Comparison of ENCODE assay signal across 8 cellular contexts in the genomic region with DNA sequence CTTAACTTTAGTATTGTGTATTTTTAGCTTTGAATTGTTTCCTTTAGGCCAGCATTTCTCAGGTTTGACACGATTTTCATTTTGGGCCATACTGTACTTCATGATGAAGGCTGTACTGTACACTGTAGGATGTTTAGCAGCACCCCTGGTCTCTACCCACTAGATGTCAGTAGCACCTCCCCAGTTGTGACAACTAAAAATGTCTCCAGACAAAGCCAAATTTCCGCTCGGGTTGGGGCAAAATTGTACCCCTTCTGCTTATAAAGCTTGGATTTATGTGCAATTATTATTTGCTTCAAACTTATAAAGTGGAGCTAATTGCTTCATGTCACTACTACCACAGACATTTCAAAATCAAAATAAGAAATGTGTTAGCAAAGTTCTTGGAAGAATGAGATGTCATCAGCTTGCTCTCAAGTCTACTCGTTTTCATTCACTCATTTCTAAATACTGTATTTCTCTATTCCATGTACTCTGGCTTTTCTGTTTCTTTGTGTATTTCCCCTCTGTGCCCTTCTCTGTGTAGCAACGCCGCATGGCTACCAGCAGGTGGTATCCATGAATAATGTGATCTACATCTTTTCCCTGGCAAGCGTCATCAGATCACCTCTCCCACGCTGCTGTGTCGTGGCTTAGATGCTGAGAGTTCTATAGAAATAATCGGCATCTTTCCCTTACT. TPM values are rescaled to one million over a fixed set of nuclear protein-coding genes. Genes with fewer than 3 reads are reported as not detected.
DNase-seq lines count a peak whose midpoint lies in the region; ATAC-seq and TF ChIP-seq lines count a peak whose summit lies in the region.

No MANE protein-coding gene starts in this region.

- H3K27me3 ChIP-seq in NT2/D1 (ENCODE audit: insufficient read depth, insufficient read length) (no peaks in the 10 kb centered on the region), foreskin keratinocyte (no peaks in the 10 kb centered on the region)

- no peaks in the 10 kb centered on the region for H3K9me3 ChIP-seq in NT2/D1 (ENCODE audit: insufficient read depth, low read length)

- H3K27ac ChIP-seq in foreskin keratinocyte, result no peak overlapping the region

- peak; percentile 45 for TF ChIP-seq CTCF in foreskin keratinocyte (conservative IDR thresholded peaks at IDR 0.05)

- DNase-seq in COLO668 (lab: John Stamatoyannopoulos, UW; ENCODE audit: unreplicated experiment) (peak; percentile 11), NT2/D1 (ENCODE audit: low read depth, low spot score) (peak; percentile 33), foreskin keratinocyte (peak in 1 of 2 donors; percentile 24), cortex of kidney (lab: John Stamatoyannopoulos, UW) (no peak)

- H3K4me3 ChIP-seq in NT2/D1 (ENCODE audit: insufficient read length, low read depth), result no peak overlapping the region

- H3K36me3 ChIP-seq in NT2/D1 (ENCODE audit: insufficient read depth, insufficient read length, low read length), result no peaks in the 10 kb centered on the region

- no peaks in the 10 kb centered on the region for H3K4me1 ChIP-seq in NT2/D1 (ENCODE audit: insufficient read depth, insufficient read length)
- H3K4me1 ChIP-seq in foreskin keratinocyte, result no peaks in the 10 kb centered on the region

- ATAC-seq in HG02798 (IDR thresholded peaks at IDR 0.05; ENCODE audit: poor library complexity, unreplicated experiment) (peak; percentile 50), foreskin keratinocyte (peak; percentile 88), HG03025 (IDR thresholded peaks at IDR 0.05; ENCODE audit: low FRiP score, unreplicated experiment) (no peak), HG03039 (IDR thresholded peaks at IDR 0.05; ENCODE audit: unreplicated experiment) (no peak), HG02759 (IDR thresholded peaks at IDR 0.05; ENCODE audit: unreplicated experiment) (no peak)

- no peak overlapping the region for H3K9ac ChIP-seq in NT2/D1 (ENCODE audit: insufficient read length, low read depth)

RNA-seq across cellular contexts. Expression of a gene that starts 47.7 kb away (rescaled TPM):
- not detected in 2 replicates for total RNA-seq in foreskin keratinocyte
- polyA plus RNA-seq in foreskin keratinocyte, result not detected in 2 replicates

Comparison
In these comparisons a context has a peak if more than half of its experiments do, and no peak if none do; other contexts are left out.
1. ATAC-seq: peak in HG02798 (single experiment) and foreskin keratinocyte (single experiment); none in HG03025 (single experiment), HG03039 (single experiment) and HG02759 (single experiment).